Comparison of ENCODE assay signal across 1 cellular context in genomic region chr9:126294331-126295081, GRCh38.
TF ChIP-seq lines count a peak whose summit lies in the region.

No MANE protein-coding gene starts in this region.

TF ChIP-seq in K562, 482 proteins besides CTCF, POLR2A, EP300 and RAD21 (continued from another document):
- TF ChIP-seq FOXP4 (CRISPR knock-in tag; IDR thresholded peaks at IDR 0.05; ENCODE audit: borderline replicate concordance) (no peak), KLF13 (tag; IDR thresholded peaks at IDR 0.05; ENCODE audit: borderline replicate concordance, low read depth) (no peak), BCOR (IDR thresholded peaks at IDR 0.05) (no peak), ZKSCAN8 (CRISPR knock-in tag; IDR thresholded peaks at IDR 0.05) (peak; percentile 74; the same call in 1 of the 2 replicates), ZBTB12 (CRISPR knock-in tag; IDR thresholded peaks at IDR 0.05) (no peak), KHSRP (IDR thresholded peaks at IDR 0.05) (no peak), ARID3B (CRISPR knock-in tag; IDR thresholded peaks at IDR 0.05; ENCODE audit: borderline replicate concordance) (no peak)
TF ChIP-seq in K562: peak in this region for 1.
